Comparison of ENCODE assay signal across 1 cellular context in the genomic region with DNA sequence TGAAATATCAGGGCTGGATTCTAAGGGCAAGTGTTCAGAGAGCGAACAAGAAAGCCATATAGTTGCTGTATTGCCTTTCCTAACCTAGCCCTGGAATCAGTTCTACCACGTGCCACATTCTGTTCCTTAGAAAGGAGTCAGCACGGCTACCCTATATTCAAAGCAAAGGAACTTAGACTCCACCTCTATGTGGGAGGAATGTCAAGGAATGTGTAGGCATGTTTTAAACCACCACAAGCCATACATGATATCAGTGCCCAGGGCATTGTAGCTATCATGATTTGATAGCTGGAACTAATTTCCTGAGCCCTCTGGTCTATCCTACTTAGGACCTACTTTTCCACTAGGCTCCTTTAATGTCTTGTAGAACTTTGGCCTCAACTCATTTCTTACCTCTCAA.
TF ChIP-seq lines count a peak whose summit lies in the region.

No MANE protein-coding gene starts in this region.

TF ChIP-seq in GM12878, 131 proteins besides CTCF, POLR2A, EP300 and RAD21:
- TF ChIP-seq POLR2AphosphoS5 (IDR thresholded peaks at IDR 0.05; ENCODE audit: low read length), result 0 out of 2 replicates have a peak, but pooled peaks have one; percentile 51
- no peak for TF ChIP-seq NFXL1 (IDR thresholded peaks at IDR 0.05; ENCODE audit: borderline replicate concordance)
TF ChIP-seq in GM12878: peak in this region for 1.
